In genomic region chr20:47358052-47358671, GRCh38 we compare ENCODE assay signal across 8 cellular contexts. TPM values are rescaled to one million over a fixed set of nuclear protein-coding genes. Genes with fewer than 3 reads are reported as not detected.
DNase-seq lines count a peak whose midpoint lies in the region; ATAC-seq and TF ChIP-seq lines count a peak whose summit lies in the region.

No MANE protein-coding gene starts in this region.

- peak overlapping the region; percentile 48 for H3K4me2 ChIP-seq in parathyroid adenoma (ENCODE audit: low read length)

- TF ChIP-seq POLR2A in lower leg skin (IDR thresholded peaks at IDR 0.05) = no peak

- ATAC-seq in HG02938 (IDR thresholded peaks at IDR 0.05; ENCODE audit: unreplicated experiment) = no peak
- ATAC-seq in GM18511 (IDR thresholded peaks at IDR 0.05; ENCODE audit: unreplicated experiment) = no peak

- peak overlapping the region in 1 of 2 donors; percentile 30 for H3K4me3 ChIP-seq in esophagus (ENCODE audit: low read depth in 1 of 2, low read length in 2 of 2)
- H3K4me3 ChIP-seq in parathyroid adenoma (ENCODE audit: low read depth, low read length) = peak overlapping the region; percentile 19
- no peak overlapping the region for H3K4me3 ChIP-seq in lower leg skin (ENCODE audit: low read depth, poor library complexity, severe bottlenecking)

- H3K36me3 ChIP-seq in esophagus (ENCODE audit: control insufficient read depth in 2 of 2, insufficient read depth in 2 of 2, low read length in 1 of 2) = no peaks in the 10 kb centered on the region
- H3K36me3 ChIP-seq in parathyroid adenoma (ENCODE audit: control insufficient read depth, insufficient read depth, low read length) = no peaks in the 10 kb centered on the region

- no peaks in the 10 kb centered on the region for H3K9me3 ChIP-seq in esophagus (ENCODE audit: control insufficient read depth in 2 of 2, insufficient read depth in 1 of 2, low read depth in 1 of 2, low read length in 1 of 2)
- no peaks in the 10 kb centered on the region for H3K9me3 ChIP-seq in parathyroid adenoma (ENCODE audit: control insufficient read depth, low read length)

- TF ChIP-seq CTCF in parathyroid adenoma (IDR thresholded peaks at IDR 0.05) (no peak), lower leg skin (IDR thresholded peaks at IDR 0.05) (no peak)

- intact Hi-C loops in lower leg skin (cut with DNase I; ENCODE audit: low total_unique reads) = no loop called here

- peak; percentile 56 for DNase-seq in DMS53 treated with DMSO at 0.1 percent for 48 hours (lab: John Stamatoyannopoulos, UW; ENCODE audit: unreplicated experiment)
- no peak for DNase-seq in foreskin melanocyte
- no peak for DNase-seq in lower leg skin (ENCODE audit: low spot score in 2 of 2)

- H3K27ac ChIP-seq in esophagus (ENCODE audit: low read depth in 2 of 2, low read length in 1 of 2) (peak overlapping the region; percentile 98 to 99), parathyroid adenoma (peak overlapping the region; percentile 99)

- H3K9ac ChIP-seq in parathyroid adenoma = peak overlapping the region; percentile 47

- H3K4me1 ChIP-seq in esophagus (ENCODE audit: control insufficient read depth in 2 of 2, insufficient read depth in 2 of 2, low read length in 1 of 2) = peaks cover 7 to 13% of the 10 kb centered on the region in 2 donors
- peaks cover 64% of the 10 kb centered on the region for H3K4me1 ChIP-seq in parathyroid adenoma

- no peaks in the 10 kb centered on the region for H3K27me3 ChIP-seq in esophagus (ENCODE audit: control insufficient read depth in 1 of 2, insufficient read depth in 2 of 2, low read length in 2 of 2)
- no peaks in the 10 kb centered on the region for H3K27me3 ChIP-seq in parathyroid adenoma (ENCODE audit: control insufficient read depth, insufficient read depth, low read length)

- H2AFZ ChIP-seq in parathyroid adenoma = peak overlapping the region; percentile 79

- H3K79me2 ChIP-seq in parathyroid adenoma = peaks cover 13% of the 10 kb centered on the region

- 29 to 34% methylated on average over 14 of the region's 14 CpGs for WGBS in esophagus, 2 donors
- 22 to 25% methylated on average over 14 of the region's 14 CpGs for WGBS in lower leg skin, 2 donors

TF ChIP-seq in PFSK-1, 5 proteins besides CTCF, POLR2A, EP300 and RAD21:
- no peak for TF ChIP-seq FOXP2 (optimal IDR thresholded peaks at IDR 0.05; ENCODE audit: borderline replicate concordance, extremely low read depth, extremely low read length, insufficient read depth)
- no peak for TF ChIP-seq REST (IDR thresholded peaks at IDR 0.05; ENCODE audit: insufficient read depth in 1 of 2, low read depth in 2 of 2, low read length in 2 of 2)
- no peak for TF ChIP-seq POLR2AphosphoS5 (IDR thresholded peaks at IDR 0.05; ENCODE audit: low read depth, low read length)
- peak; percentile 10; the same call in 1 of the 2 replicates for TF ChIP-seq TAF1 (IDR thresholded peaks at IDR 0.05; ENCODE audit: borderline replicate concordance, insufficient read depth, low read length)
- no peak for TF ChIP-seq SIN3A (IDR thresholded peaks at IDR 0.05; ENCODE audit: borderline replicate concordance, insufficient read depth, low read length)

RNA-seq across cellular contexts. Expression of gene ZMYND8, which starts 1.7 kb away (rescaled TPM):
- 12.2 TPM for polyA plus RNA-seq in PFSK-1 (2012; ENCODE audit: insufficient read length, low read depth)
- polyA plus RNA-seq in esophagus = 10 to 100 TPM in 1 of 2 donors, 1 to 10 TPM in 1; 8.8 to 18.7 TPM
- total RNA-seq in lower leg skin = 10 to 100 TPM; 42.2 to 79.0 (median 65.4) TPM
